Comparison of ENCODE assay signal across 1 cellular context in genomic region chr7:130151591-130152269, GRCh38.
TF ChIP-seq lines count a peak whose summit lies in the region.

No MANE protein-coding gene starts in this region.

TF ChIP-seq in IMR-90, 13 proteins besides CTCF, POLR2A, EP300 and RAD21:
- TF ChIP-seq ELK1 (IDR thresholded peaks at IDR 0.05; ENCODE audit: borderline replicate concordance, low read depth, low read length) (no peak), USF2 (IDR thresholded peaks at IDR 0.05; ENCODE audit: low read depth, low read length) (no peak), FOS (IDR thresholded peaks at IDR 0.05; ENCODE audit: low read depth, low read length) (no peak), SMC3 (IDR thresholded peaks at IDR 0.05; ENCODE audit: low read depth, low read length) (no peak), CEBPB (IDR thresholded peaks at IDR 0.05; ENCODE audit: low read depth, low read length) (peak; percentile 89), NFE2L2 (IDR thresholded peaks at IDR 0.05; ENCODE audit: low read depth, low read length) (no peak), MAFK (IDR thresholded peaks at IDR 0.05; ENCODE audit: low read depth, low read length) (no peak), RFX5 (IDR thresholded peaks at IDR 0.05; ENCODE audit: low read depth, low read length) (no peak)
